ENCODE assay signal across 14 cellular contexts in genomic region chr11:117885777-117886176, GRCh38. TPM values are rescaled to one million over a fixed set of nuclear protein-coding genes. Genes with fewer than 3 reads are reported as not detected.
DNase-seq lines count a peak whose midpoint lies in the region; ATAC-seq, FAIRE-seq and TF ChIP-seq lines count a peak whose summit lies in the region.
"Had no signal": no experiment of that assay in that cellular context is flagged by ENCODE, and none has a peak within 500 bp of the region (broad histone marks: within the 10 kb centered on the region; RNA-seq: fewer than 3 reads in every experiment).

No MANE protein-coding gene starts in this region.

- no peaks in the 10 kb centered on the region for H3K36me3 ChIP-seq in SK-N-SH (replicated peaks in 1 of 2; ENCODE audit: control insufficient read depth in 1 of 2, insufficient read depth in 2 of 2, low read length in 1 of 2)
- H3K36me3 ChIP-seq in kidney (ENCODE audit: control insufficient read depth in 1 of 2, insufficient read depth in 2 of 2, low read length in 2 of 2), result no peaks in the 10 kb centered on the region
- no peaks in the 10 kb centered on the region for H3K36me3 ChIP-seq in ovary
- no peaks in the 10 kb centered on the region for H3K36me3 ChIP-seq in uterus
- H3K36me3 ChIP-seq: breast epithelium had no signal

- H4K20me1 ChIP-seq in SK-N-SH (ENCODE audit: insufficient read depth), result no peaks in the 10 kb centered on the region

- no peak for TF ChIP-seq EP300 in SK-N-SH (IDR thresholded peaks at IDR 0.05; ENCODE audit: borderline replicate concordance in 1 of 2, low read depth in 1 of 2, low read length in 1 of 2)
- TF ChIP-seq EP300 in ovary (IDR thresholded peaks at IDR 0.05), result peak; percentile 26

- H3K9me3 ChIP-seq in SK-N-SH (no peaks in the 10 kb centered on the region), kidney (ENCODE audit: control insufficient read depth in 1 of 2, low read length in 2 of 2) (peaks cover 0 to 4% of the 10 kb centered on the region in 2 donors), ovary (no peaks in the 10 kb centered on the region), uterus (no peaks in the 10 kb centered on the region)
- H3K9me3 ChIP-seq: breast epithelium had no signal

- H3K4me2 ChIP-seq in SK-N-SH, result no peak overlapping the region

- WGBS in SK-N-SH (ENCODE audit: low lambda C conversion rate), result 56% methylated on average over 9 of the region's 11 CpGs
- WGBS in ovary, 3 donors, result 2 to 9% (median 3%) methylated on average over 11 of the region's 11 CpGs

- H3K79me2 ChIP-seq in SK-N-SH (ENCODE audit: insufficient read depth), result no peaks in the 10 kb centered on the region

- POLR2A ChIA-PET in SK-N-SH (lab: Yijun Ruan, JAX), result no interaction called here

- no peak for TF ChIP-seq CTCF in SK-N-SH (IDR thresholded peaks at IDR 0.05)
- TF ChIP-seq CTCF in kidney (IDR thresholded peaks at IDR 0.05; ENCODE audit: borderline replicate concordance, extremely low read depth, insufficient read depth), result no peak
- no peak for TF ChIP-seq CTCF in ovary (IDR thresholded peaks at IDR 0.05)
- TF ChIP-seq CTCF in uterus (IDR thresholded peaks at IDR 0.05), result peak in 1 of 4 experiments; percentile 12

- no peak for DNase-seq in SK-N-SH
- peak; percentile 97 for DNase-seq in kidney
- peak; percentile 92 to 97 (median 95) for DNase-seq in ovary
- peak; percentile 97 to 99 for DNase-seq in uterus
- no peak for DNase-seq in NK-92 treated with Interleukin-12 subunit alpha and Interleukin-12 subunit beta, amount 100 ng/mL, for 24 hours (lab: John Stamatoyannopoulos, UW)
- DNase-seq: activated CD4-positive, alpha-beta T cell treated with anti-CD3 and anti-CD28 coated beads for 1 hour; activated T-cell treated with anti-CD3 and anti-CD28 coated beads, Interleukin-2, amount 50 U/mL, for 72 hours; NCI-H2081; occipital lobe had no signal

- H3K27me3 ChIP-seq in SK-N-SH (ENCODE audit: insufficient read depth) (no peaks in the 10 kb centered on the region), ovary (no peaks in the 10 kb centered on the region), uterus (no peaks in the 10 kb centered on the region)
- H3K27me3 ChIP-seq: breast epithelium had no signal

- ATAC-seq in SK-N-SH treated with all-trans-retinoic acid at 6 μM for 48 hours, result no peak
- no peak for ATAC-seq in GM19328 (IDR thresholded peaks at IDR 0.05; ENCODE audit: unreplicated experiment)
- ATAC-seq in GM18909 (IDR thresholded peaks at IDR 0.05; ENCODE audit: poor library complexity, unreplicated experiment), result no peak

- H3K9me2 ChIP-seq in SK-N-SH, result no peaks in the 10 kb centered on the region

- no peaks in the 10 kb centered on the region for H3F3A ChIP-seq in SK-N-SH (replicated peaks; ENCODE audit: insufficient read depth)

- H3K9ac ChIP-seq in SK-N-SH (no peak overlapping the region), kidney (ENCODE audit: low read length in 2 of 2) (no peak overlapping the region)

- TF ChIP-seq RAD21 in SK-N-SH (IDR thresholded peaks at IDR 0.05; ENCODE audit: low read length), result no peak

- TF ChIP-seq POLR2A in ovary (IDR thresholded peaks at IDR 0.05) (peak; percentile 53), uterus (IDR thresholded peaks at IDR 0.05) (peak in 1 of 2 donors; percentile 45)

- H3K27ac ChIP-seq in SK-N-SH (ENCODE audit: low read depth in 2 of 2, low read length in 1 of 2) (no peak overlapping the region), kidney (ENCODE audit: low read depth in 2 of 2, low read length in 2 of 2) (peak overlapping the region; percentile 55 to 77), ovary (peak overlapping the region; percentile 15 to 84), uterus (peak overlapping the region; percentile 89 to 90)
- H3K27ac ChIP-seq: 22Rv1 had no signal

- H3K4me1 ChIP-seq in SK-N-SH (ENCODE audit: control insufficient read depth in 1 of 2, insufficient read depth in 2 of 2, low read depth in 1 of 2, low read length in 1 of 2) (peaks cover 0 to 23% of the 10 kb centered on the region in 2 experiments; a peak in 1 of 4 replicates), kidney (ENCODE audit: control insufficient read depth in 1 of 2, insufficient read depth in 1 of 2, low read depth in 1 of 2, low read length in 2 of 2) (no peaks in the 10 kb centered on the region), ovary (ENCODE audit: insufficient read depth) (peaks cover 20% of the 10 kb centered on the region), uterus (peaks cover 8 to 10% of the 10 kb centered on the region in 2 donors)
- H3K4me1 ChIP-seq: breast epithelium had no signal

- intact Hi-C loops in kidney (cut with DNase I) (no loop called here), ovary (cut with DNase I) (no loop called here), uterus (cut with DNase I; ENCODE audit: low total_unique reads) (no loop called here)

- CTCF ChIA-PET in SK-N-SH (lab: Yijun Ruan, JAX), result interaction anchor here (0.6 to 2.7 kb wide), 4 partner anchors 11 to 67 kb away, joined by 3 to 9 read pairs (median 6); no protein-coding TSS in a partner anchor

- no peak overlapping the region for H2AFZ ChIP-seq in SK-N-SH (ENCODE audit: low read depth)

- H3K4me3 ChIP-seq in SK-N-SH (ENCODE audit: low read depth in 2 of 2, low read length in 1 of 2) (no peak overlapping the region), kidney (ENCODE audit: low read length in 2 of 2) (no peak overlapping the region), ovary (no peak overlapping the region), uterus (peak overlapping the region in 1 of 2 donors; percentile 4)

- FAIRE-seq in kidney (lab: Jason Lieb, UNC), result no peak

TF ChIP-seq in SK-N-SH, 30 proteins besides CTCF, POLR2A, EP300 and RAD21:
- TF ChIP-seq GATA2 (CRISPR knock-in tag; IDR thresholded peaks at IDR 0.05) (0 out of 2 replicates have a peak, but pooled peaks have one; percentile 14), FOXM1 (IDR thresholded peaks at IDR 0.05; ENCODE audit: low read depth) (no peak)

TF ChIP-seq in SK-N-SH treated with all-trans-retinoic acid at 6 μM for 48 hours, 23 proteins besides CTCF, POLR2A, EP300 and RAD21:
- TF ChIP-seq ZFP3 (CRISPR knock-in tag; IDR thresholded peaks at IDR 0.05), result no peak
- TF ChIP-seq PPARA (CRISPR knock-in tag; IDR thresholded peaks at IDR 0.05; ENCODE audit: borderline replicate concordance), result no peak
- TF ChIP-seq CSDC2 (CRISPR knock-in tag; IDR thresholded peaks at IDR 0.05), result no peak
- no peak for TF ChIP-seq CREB5 (CRISPR knock-in tag; IDR thresholded peaks at IDR 0.05; ENCODE audit: low read depth)
- no peak for TF ChIP-seq OSR1 (CRISPR knock-in tag; IDR thresholded peaks at IDR 0.05)
- no peak for TF ChIP-seq ZNF565 (CRISPR knock-in tag; conservative IDR thresholded peaks at IDR 0.05; ENCODE audit: low read depth)
- no peak for TF ChIP-seq BACH2 (CRISPR knock-in tag; IDR thresholded peaks at IDR 0.05; ENCODE audit: borderline replicate concordance)
- no peak for TF ChIP-seq ARNTL (CRISPR knock-in tag; IDR thresholded peaks at IDR 0.05; ENCODE audit: borderline replicate concordance, low read depth)

RNA-seq across cellular contexts. Expression of gene FXYD6, which starts 9.3 kb away (rescaled TPM):
- polyA plus RNA-seq in SK-N-SH (2012; rRNA removed) (1.4 and 4.3 TPM in 2 replicates), kidney (ENCODE audit: insufficient read depth, low read depth, low replicate concordance) (57.8 TPM), ovary (100 to 1,000 TPM; 256 to 445 TPM)
- 2.5 and 4.6 TPM in 2 replicates for polyA plus RNA-seq in SK-N-SH (2012; cell fraction: cytosol; rRNA removed)
- polyA plus RNA-seq in SK-N-SH (2012; cell fraction: nucleus; rRNA removed), result 0.56 and 1.6 TPM in 2 replicates
- total RNA-seq in kidney (62.7 TPM), ovary (100 to 1,000 TPM; 119 to 322 (median 264) TPM), uterus (100 to 1,000 TPM in 3 of 4 donors, 10 to 100 TPM in 1; 85.3 to 307 (median 192) TPM)

RNA-seq across cellular contexts. Expression of gene TMPRSS13, which starts 43.4 kb away (rescaled TPM):
- polyA plus RNA-seq in SK-N-SH (2012; rRNA removed) (not detected in 2 replicates), kidney (ENCODE audit: insufficient read depth, low read depth, low replicate concordance) (1.2 TPM), ovary (under 1 TPM; 0.05 to 0.22 TPM)
- not detected in 2 replicates for polyA plus RNA-seq in SK-N-SH (2012; cell fraction: cytosol; rRNA removed)
- 0.01 TPM in 1 of 2 replicates, not detected in the other for polyA plus RNA-seq in SK-N-SH (2012; cell fraction: nucleus; rRNA removed)
- total RNA-seq in kidney (1.9 TPM), ovary (1 to 10 TPM in 1 of 7 donors, under 1 TPM in 4, not detected in 2; 0.12 to 2.0 (median 0.24) TPM), uterus (under 1 TPM in 3 of 4 donors, not detected in 1; 0.15 to 0.90 (median 0.51) TPM)

Comparison
In these comparisons a context has a peak if more than half of its experiments do, and no peak if none do; other contexts are left out.
1. DNase-seq: peak in kidney (single experiment), ovary (5 of 5) and uterus (2 of 2); none in SK-N-SH (single experiment) and NK-92 treated with Interleukin-12 subunit alpha and Interleukin-12 subunit beta, amount 100 ng/mL, for 24 hours (single experiment).
2. H3K27ac ChIP-seq: peak in kidney (2 of 2), ovary (2 of 2) and uterus (2 of 2); none in SK-N-SH (0 of 2).